ENCODE assay signal across 8 cellular contexts in genomic region chr19:4402171-4403004, GRCh38. TPM values are rescaled to one million over a fixed set of nuclear protein-coding genes. Genes with fewer than 3 reads are reported as not detected.
DNase-seq lines count a peak whose midpoint lies in the region; ATAC-seq and TF ChIP-seq lines count a peak whose summit lies in the region.

Gene CHAF1A, plus strand, starts transcription at chr19:4402640. Its CDS starts 123 bp downstream, at chr19:4402763.

- TF ChIP-seq CTCF in LNCaP clone FGC (IDR thresholded peaks at IDR 0.05; ENCODE audit: control insufficient read depth, extremely low read depth, insufficient read depth) (no peak), RWPE1 (conservative IDR thresholded peaks at IDR 0.05; ENCODE audit: low read depth) (no peak), fibroblast of mammary gland (conservative IDR thresholded peaks at IDR 0.05; ENCODE audit: control insufficient read depth, insufficient read depth, low read depth, low read length) (no peak)

- peak within 1 kb of the TSS; percentile 90 for H3K27ac ChIP-seq in RWPE1

- peak; percentile 100 for DNase-seq in Daoy (ENCODE audit: low read depth)
- peak; percentile 95 for DNase-seq in GOT3 (lab: John Stamatoyannopoulos, UW)
- peak; percentile 100 for DNase-seq in LNCaP clone FGC (ENCODE audit: low read depth)
- peak; percentile 100 for DNase-seq in RWPE1 (ENCODE audit: low spot score)
- peak; percentile 100 for DNase-seq in fibroblast of mammary gland (ENCODE audit: low read depth)
- peak; percentile 93 to 100 (median 99) for DNase-seq in naive thymus-derived CD8-positive, alpha-beta T cell
- DNase-seq in stimulated activated naive CD4-positive, alpha-beta T cell (lab: John Stamatoyannopoulos, UW) = peak; percentile 96 to 100 (median 98)

- POLR2A ChIA-PET in RWPE1 (lab: Yijun Ruan, JAX; ENCODE audit: low non-redundant PET) = interaction anchor here (0.9 to 1.3 kb wide), 2 partner anchors 14 to 69 kb away, joined by 4 to 6 read pairs; no protein-coding TSS in a partner anchor
- POLR2A ChIA-PET in naive thymus-derived CD8-positive, alpha-beta T cell (lab: Charles Lee) = interaction anchor here (0.6 to 3.2 kb wide), 12 partner anchors 23 to 417 kb away, joined by 3 to 34 read pairs (median 4); partner anchors contain the start of genes EEF2, HDGFL2, MPND and UBXN6

- H3K4me3 ChIP-seq in LNCaP clone FGC (ENCODE audit: low read depth, low read length) (peak within 1 kb of the TSS; percentile 96), fibroblast of mammary gland (ENCODE audit: control insufficient read depth, low read depth, low read length) (peak within 1 kb of the TSS; percentile 90)

- peaks cover 11% of the 10 kb centered on the region for H3K4me1 Mint-ChIP-seq in activated T-helper 17 cell treated with anti-CD3 and anti-CD28 coated beads, Interleukin-2, amount 50 U/mL, for 72 hours
- peaks cover 21 to 53% (median 47%) of the 10 kb centered on the region in 4 donors for H3K4me1 Mint-ChIP-seq in naive thymus-derived CD8-positive, alpha-beta T cell

- no peaks in the 10 kb centered on the region for H3K9me3 Mint-ChIP-seq in activated T-helper 17 cell treated with anti-CD3 and anti-CD28 coated beads, Interleukin-2, amount 50 U/mL, for 72 hours
- peaks cover 0 to 1% (median 0%) of the 10 kb centered on the region in 9 donors for H3K9me3 Mint-ChIP-seq in naive thymus-derived CD8-positive, alpha-beta T cell

- ATAC-seq in activated T-helper 17 cell treated with anti-CD3 and anti-CD28 coated beads, Interleukin-2, amount 50 U/mL, for 72 hours (replicated peaks) = peak; percentile 94
- ATAC-seq in naive thymus-derived CD8-positive, alpha-beta T cell = peak; percentile 91 to 92

- H3K36me3 Mint-ChIP-seq in activated T-helper 17 cell treated with anti-CD3 and anti-CD28 coated beads, Interleukin-2, amount 50 U/mL, for 72 hours (ENCODE audit: low read depth) = peaks cover 65% of the 10 kb centered on the region
- H3K36me3 Mint-ChIP-seq in naive thymus-derived CD8-positive, alpha-beta T cell = peaks cover 0 to 3% (median 0%) of the 10 kb centered on the region in 3 donors

- CTCF ChIA-PET in RWPE1 (lab: Yijun Ruan, JAX) = no interaction called here

- H3K27me3 Mint-ChIP-seq in activated T-helper 17 cell treated with anti-CD3 and anti-CD28 coated beads, Interleukin-2, amount 50 U/mL, for 72 hours = no peaks in the 10 kb centered on the region
- no peaks in the 10 kb centered on the region for H3K27me3 Mint-ChIP-seq in naive thymus-derived CD8-positive, alpha-beta T cell

- peak within 1 kb of the TSS; percentile 92 for H3K27ac Mint-ChIP-seq in activated T-helper 17 cell treated with anti-CD3 and anti-CD28 coated beads, Interleukin-2, amount 50 U/mL, for 72 hours
- H3K27ac Mint-ChIP-seq in naive thymus-derived CD8-positive, alpha-beta T cell = peak within 1 kb of the TSS; percentile 86 to 99 (median 98)

- H3K4me3 Mint-ChIP-seq in activated T-helper 17 cell treated with anti-CD3 and anti-CD28 coated beads, Interleukin-2, amount 50 U/mL, for 72 hours = peak within 1 kb of the TSS; percentile 95
- H3K4me3 Mint-ChIP-seq in naive thymus-derived CD8-positive, alpha-beta T cell = peak within 1 kb of the TSS; percentile 79 to 97 (median 90)

RNA-seq across cellular contexts. Expression of gene CHAF1A, which starts in this region (rescaled TPM):
- 39.7 and 55.8 TPM in 2 replicates for total RNA-seq in Daoy (2014; rRNA removed; shearing (Covaris generic))
- 10 to 100 TPM; 67.9 to 96.7 TPM for total RNA-seq in activated T-helper 17 cell treated with anti-CD3 and anti-CD28 coated beads, Interleukin-2, amount 50 U/mL, for 72 hours
- total RNA-seq in naive thymus-derived CD8-positive, alpha-beta T cell = 10 to 100 TPM in 1 of 2 experiments, 1 to 10 TPM in 1; 7.5 to 10.9 TPM
- polyA plus RNA-seq in naive thymus-derived CD8-positive, alpha-beta T cell = 1 to 10 TPM; 1.7 to 2.4 (median 2.1) TPM

Comparison
In these comparisons a context has a peak if more than half of its experiments do, and no peak if none do; other contexts are left out.
1. Peak in every context shown above with its lines: DNase-seq, ATAC-seq, H3K4me3 ChIP-seq and H3K27ac ChIP-seq.